ENCODE assay signal across 1 cellular context in the genomic region with DNA sequence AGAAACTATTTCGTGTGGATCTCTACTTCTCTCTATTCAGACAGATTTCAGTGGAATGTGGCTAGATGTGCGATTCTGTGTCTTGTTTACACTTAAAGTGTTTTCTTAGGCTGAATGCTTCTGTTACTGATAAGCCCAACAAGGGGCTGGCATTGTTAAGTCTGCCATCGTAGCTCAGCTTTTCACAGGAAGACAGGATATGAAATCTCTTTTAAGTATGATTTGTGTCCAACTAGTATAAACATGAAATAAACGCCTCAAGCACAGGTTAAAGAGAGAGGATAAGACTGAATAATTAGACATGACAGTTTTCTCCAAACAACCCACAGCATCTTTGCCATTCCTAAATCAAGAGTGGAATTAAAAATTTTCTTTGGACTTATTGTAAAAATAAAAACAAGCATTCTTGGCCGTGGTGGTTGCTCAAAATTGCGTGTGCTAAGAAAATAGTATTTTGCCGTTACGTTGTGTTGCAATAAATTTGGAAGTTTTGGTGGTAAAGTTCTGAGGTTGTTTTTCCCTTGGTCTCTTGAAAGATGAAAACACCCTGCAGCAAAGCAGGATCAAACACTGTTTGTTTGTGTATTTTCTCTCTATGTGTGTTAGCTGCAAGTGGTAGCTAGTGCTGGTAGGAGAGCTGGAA.
TF ChIP-seq lines count a peak whose summit lies in the region.

No MANE protein-coding gene starts in this region.

TF ChIP-seq in GM23338, 12 proteins besides CTCF, POLR2A, EP300 and RAD21:
- TF ChIP-seq, protein P1, sequence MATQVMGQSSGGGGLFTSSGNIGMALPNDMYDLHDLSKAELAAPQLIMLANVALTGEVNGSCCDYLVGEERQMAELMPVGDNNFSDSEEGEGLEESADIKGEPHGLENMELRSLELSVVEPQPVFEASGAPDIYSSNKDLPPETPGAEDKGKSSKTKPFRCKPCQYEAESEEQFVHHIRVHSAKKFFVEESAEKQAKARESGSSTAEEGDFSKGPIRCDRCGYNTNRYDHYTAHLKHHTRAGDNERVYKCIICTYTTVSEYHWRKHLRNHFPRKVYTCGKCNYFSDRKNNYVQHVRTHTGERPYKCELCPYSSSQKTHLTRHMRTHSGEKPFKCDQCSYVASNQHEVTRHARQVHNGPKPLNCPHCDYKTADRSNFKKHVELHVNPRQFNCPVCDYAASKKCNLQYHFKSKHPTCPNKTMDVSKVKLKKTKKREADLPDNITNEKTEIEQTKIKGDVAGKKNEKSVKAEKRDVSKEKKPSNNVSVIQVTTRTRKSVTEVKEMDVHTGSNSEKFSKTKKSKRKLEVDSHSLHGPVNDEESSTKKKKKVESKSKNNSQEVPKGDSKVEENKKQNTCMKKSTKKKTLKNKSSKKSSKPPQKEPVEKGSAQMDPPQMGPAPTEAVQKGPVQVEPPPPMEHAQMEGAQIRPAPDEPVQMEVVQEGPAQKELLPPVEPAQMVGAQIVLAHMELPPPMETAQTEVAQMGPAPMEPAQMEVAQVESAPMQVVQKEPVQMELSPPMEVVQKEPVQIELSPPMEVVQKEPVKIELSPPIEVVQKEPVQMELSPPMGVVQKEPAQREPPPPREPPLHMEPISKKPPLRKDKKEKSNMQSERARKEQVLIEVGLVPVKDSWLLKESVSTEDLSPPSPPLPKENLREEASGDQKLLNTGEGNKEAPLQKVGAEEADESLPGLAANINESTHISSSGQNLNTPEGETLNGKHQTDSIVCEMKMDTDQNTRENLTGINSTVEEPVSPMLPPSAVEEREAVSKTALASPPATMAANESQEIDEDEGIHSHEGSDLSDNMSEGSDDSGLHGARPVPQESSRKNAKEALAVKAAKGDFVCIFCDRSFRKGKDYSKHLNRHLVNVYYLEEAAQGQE (IDR thresholded peaks at IDR 0.05; ENCODE audit: unreplicated experiment), result no peak
- TF ChIP-seq EZH2phosphoT487 (IDR thresholded peaks at IDR 0.05; ENCODE audit: unreplicated experiment) (no peak), EZH2 (IDR thresholded peaks at IDR 0.05; ENCODE audit: low read depth, unreplicated experiment) (no peak), ZNF462 (CRISPR knock-in tag; IDR thresholded peaks at IDR 0.05) (no peak), ZNF331 (CRISPR knock-in tag; IDR thresholded peaks at IDR 0.05; ENCODE audit: low read depth) (no peak), POLR2AphosphoS5 (IDR thresholded peaks at IDR 0.05; ENCODE audit: low read depth) (no peak), ETS1 (IDR thresholded peaks at IDR 0.05) (no peak), NANOG (IDR thresholded peaks at IDR 0.05; ENCODE audit: borderline replicate concordance) (no peak), CREB1 (CRISPR knock-in tag; IDR thresholded peaks at IDR 0.05; ENCODE audit: low read depth) (no peak), JUNB (IDR thresholded peaks at IDR 0.05; ENCODE audit: unreplicated experiment) (no peak), ZNF114 (CRISPR knock-in tag; IDR thresholded peaks at IDR 0.05) (no peak), STAT1 (IDR thresholded peaks at IDR 0.05; ENCODE audit: unreplicated experiment) (no peak)
